Comparison of ENCODE assay signal across 10 cellular contexts in genomic region chr19:40843653-40844052, GRCh38. TPM values are rescaled to one million over a fixed set of nuclear protein-coding genes. Genes with fewer than 3 reads are reported as not detected.
DNase-seq lines count a peak whose midpoint lies in the region; ATAC-seq and TF ChIP-seq lines count a peak whose summit lies in the region.
"Not testable (repeated sequence)": the region's sequence is repeated elsewhere in the genome, so short reads cannot be mapped to it uniquely, and the experiment has no call there.
"Had no signal": no experiment of that assay in that cellular context is flagged by ENCODE, and none has a peak within 500 bp of the region (broad histone marks: within the 10 kb centered on the region; RNA-seq: fewer than 3 reads in every experiment).

No MANE protein-coding gene starts in this region.

- CTCF ChIA-PET in CD4-positive, alpha-beta memory T cell (lab: Charles Lee; ENCODE audit: partially characterized antibody): not testable (repeated sequence)

- DNase-seq in CD4-positive, alpha-beta memory T cell: peak; percentile 76 to 89 (median 87)
- DNase-seq in MV-4-11 (lab: John Stamatoyannopoulos, UW): peak; percentile 84
- DNase-seq in activated T-cell treated with anti-CD3 and anti-CD28 coated beads, Interleukin-2, amount 50 U/mL, for 4 hours: peak; percentile 77
- DNase-seq in chondrocyte (ENCODE audit: low spot score): not testable (repeated sequence)
- DNase-seq in left colon: peak; percentile 51 to 55
- DNase-seq in stimulated activated CD4-positive, alpha-beta T cell treated with anti-CD3 and anti-CD28 coated beads, Interleukin-15, amount 100 ng/mL, for 1 hour (ENCODE audit: low read depth in 1 of 2, low spot score in 1 of 2): peak; percentile 31 to 54
- DNase-seq in stimulated activated CD8-positive, alpha-beta memory T cell treated with anti-CD3 and anti-CD28 coated beads, Interleukin-7, amount 100 ng/mL, for 48 hours (ENCODE audit: extremely low read depth in 1 of 2, low read depth in 1 of 2): peak; percentile 61 to 72

- H3K27me3 Mint-ChIP-seq in CD4-positive, alpha-beta memory T cell: peaks cover 4 to 11% of the 10 kb centered on the region in 2 donors
- H3K27me3 Mint-ChIP-seq in activated T-cell treated with anti-CD3 and anti-CD28 coated beads, Interleukin-2, amount 50 U/mL, for 4 hours (ENCODE audit: low read depth): peaks cover 13% of the 10 kb centered on the region
- peaks cover 39% of the 10 kb centered on the region for H3K27me3 Mint-ChIP-seq in chondrocyte (ENCODE audit: low read depth)

- not testable (repeated sequence) for H3K9me3 Mint-ChIP-seq in CD4-positive, alpha-beta memory T cell; activated T-cell treated with anti-CD3 and anti-CD28 coated beads, Interleukin-2, amount 50 U/mL, for 4 hours; chondrocyte (ENCODE audit: low read depth)

- ATAC-seq in activated CD4-positive, CD25-positive, alpha-beta regulatory T cell treated with anti-CD3 and anti-CD28 coated beads, Interleukin-2, amount 50 U/mL, for 24 hours: peak; percentile 96 to 97
- peak; percentile 92 to 94 for ATAC-seq in activated T-cell treated with anti-CD3 and anti-CD28 coated beads, Interleukin-2, amount 50 U/mL, for 4 hours
- peak; percentile 75 for ATAC-seq in left colon

- H3K27ac ChIP-seq in CD4-positive, alpha-beta memory T cell (ENCODE audit: low read depth, low read length): not testable (repeated sequence)

- not testable (repeated sequence) for H3K36me3 ChIP-seq in CD4-positive, alpha-beta memory T cell (ENCODE audit: insufficient read depth, low read length)

- H3K4me3 ChIP-seq in CD4-positive, alpha-beta memory T cell (ENCODE audit: low read length in 2 of 2): peak overlapping the region in 1 of 2 donors; percentile 19

- peaks cover 9 to 47% (median 29%) of the 10 kb centered on the region in 4 donors for H3K4me1 Mint-ChIP-seq in CD4-positive, alpha-beta memory T cell
- H3K4me1 Mint-ChIP-seq in activated T-cell treated with anti-CD3 and anti-CD28 coated beads, Interleukin-2, amount 50 U/mL, for 4 hours (ENCODE audit: low read depth): peaks cover 21% of the 10 kb centered on the region
- not testable (repeated sequence) for H3K4me1 Mint-ChIP-seq in chondrocyte (ENCODE audit: low read depth)

- H3K4me3 Mint-ChIP-seq in CD4-positive, alpha-beta memory T cell: peak overlapping the region; percentile 62 to 87 (median 76)
- peak overlapping the region; percentile 68 for H3K4me3 Mint-ChIP-seq in activated T-cell treated with anti-CD3 and anti-CD28 coated beads, Interleukin-2, amount 50 U/mL, for 4 hours
- peak overlapping the region; percentile 16 for H3K4me3 Mint-ChIP-seq in chondrocyte (ENCODE audit: unreplicated experiment)

- intact Hi-C loops in CD4-positive, alpha-beta memory T cell (cut with micrococcal nuclease): loop anchor here (1.0 kb wide), 1 partner anchor 32 kb away; no protein-coding TSS in a partner anchor
- intact Hi-C loops in left colon (cut with DNase I, micrococcal nuclease): not testable (repeated sequence)

- H3K36me3 Mint-ChIP-seq in CD4-positive, alpha-beta memory T cell; activated T-cell treated with anti-CD3 and anti-CD28 coated beads, Interleukin-2, amount 50 U/mL, for 4 hours (ENCODE audit: insufficient read depth); chondrocyte (ENCODE audit: low read depth): not testable (repeated sequence)

- not testable (repeated sequence) for TF ChIP-seq CTCF in chondrocyte (IDR thresholded peaks at IDR 0.05)

- H3K9me3 ChIP-seq in CD4-positive, alpha-beta memory T cell (ENCODE audit: control insufficient read depth in 1 of 2, low read length in 2 of 2): not testable (repeated sequence)

- H3K27me3 ChIP-seq in CD4-positive, alpha-beta memory T cell (ENCODE audit: insufficient read depth, low read length): not testable (repeated sequence)

- POLR2A ChIA-PET in CD4-positive, alpha-beta memory T cell (lab: Charles Lee; ENCODE audit: partially characterized antibody): interaction anchor here (0.8 to 0.9 kb wide), 2 partner anchors 127 to 180 kb away, joined by 3 to 7 read pairs; no protein-coding TSS in a partner anchor

- peaks cover 14% of the 10 kb centered on the region for H3K4me1 ChIP-seq in CD4-positive, alpha-beta memory T cell (ENCODE audit: insufficient read depth, low read length)

- H3K27ac Mint-ChIP-seq in CD4-positive, alpha-beta memory T cell: peak overlapping the region; percentile 72 to 98 (median 93)
- not testable (repeated sequence) for H3K27ac Mint-ChIP-seq in chondrocyte (ENCODE audit: unreplicated experiment)

RNA-seq across cellular contexts. Expression of gene CYP2A6, which starts 6.6 kb away (rescaled TPM):
- under 1 TPM in 1 of 2 experiments, not detected in 1; 0.23 TPM for total RNA-seq in CD4-positive, alpha-beta memory T cell
- not detected for polyA plus RNA-seq in CD4-positive, alpha-beta memory T cell
- total RNA-seq in activated T-cell treated with anti-CD3 and anti-CD28 coated beads, Interleukin-2, amount 50 U/mL, for 4 hours: under 1 TPM; 0.38 to 0.50 (median 0.38) TPM
- not detected in 3 replicates for total RNA-seq in chondrocyte
- not detected for total RNA-seq in left colon
- total RNA-seq: T-helper 2 cell treated with Interferon-gamma antibody and Interleukin-4, amounts not matched to agents 100 ng/mL and 5 ng/mL, for 36 hours had no signal

RNA-seq across cellular contexts. Expression of gene CYP2A7, which starts 38.4 kb away (rescaled TPM):
- total RNA-seq in CD4-positive, alpha-beta memory T cell: not detected
- not detected for polyA plus RNA-seq in CD4-positive, alpha-beta memory T cell
- total RNA-seq in activated T-cell treated with anti-CD3 and anti-CD28 coated beads, Interleukin-2, amount 50 U/mL, for 4 hours: not detected
- total RNA-seq in chondrocyte (not detected in 3 replicates), left colon (not detected)
- total RNA-seq: prostate gland; T-helper 2 cell treated with Interferon-gamma antibody and Interleukin-4, amounts not matched to agents 100 ng/mL and 5 ng/mL, for 36 hours had no signal

RNA-seq across cellular contexts. Expression of gene EGLN2, which starts 44.7 kb away (rescaled TPM):
- 100 to 1,000 TPM; 203 to 219 TPM for total RNA-seq in CD4-positive, alpha-beta memory T cell
- 100 to 1,000 TPM; 141 to 207 TPM for polyA plus RNA-seq in CD4-positive, alpha-beta memory T cell
- 10 to 100 TPM; 86.3 to 95.4 (median 89.4) TPM for total RNA-seq in activated T-cell treated with anti-CD3 and anti-CD28 coated beads, Interleukin-2, amount 50 U/mL, for 4 hours
- total RNA-seq in chondrocyte (74.6 to 83.1 TPM (median 83.0 TPM) in 3 replicates), left colon (10 to 100 TPM; 95.3 to 96.9 TPM)

Comparison
In these comparisons a context has a peak if more than half of its experiments do, and no peak if none do; other contexts are left out.
1. H3K4me3 Mint-ChIP-seq: peak in every context shown above with its lines; median percentile 76 in CD4-positive, alpha-beta memory T cell; 68 in activated T-cell treated with anti-CD3 and anti-CD28 coated beads, Interleukin-2, amount 50 U/mL, for 4 hours; 16 in chondrocyte.